11 cellular contexts compared by ENCODE assay signal in the genomic region with DNA sequence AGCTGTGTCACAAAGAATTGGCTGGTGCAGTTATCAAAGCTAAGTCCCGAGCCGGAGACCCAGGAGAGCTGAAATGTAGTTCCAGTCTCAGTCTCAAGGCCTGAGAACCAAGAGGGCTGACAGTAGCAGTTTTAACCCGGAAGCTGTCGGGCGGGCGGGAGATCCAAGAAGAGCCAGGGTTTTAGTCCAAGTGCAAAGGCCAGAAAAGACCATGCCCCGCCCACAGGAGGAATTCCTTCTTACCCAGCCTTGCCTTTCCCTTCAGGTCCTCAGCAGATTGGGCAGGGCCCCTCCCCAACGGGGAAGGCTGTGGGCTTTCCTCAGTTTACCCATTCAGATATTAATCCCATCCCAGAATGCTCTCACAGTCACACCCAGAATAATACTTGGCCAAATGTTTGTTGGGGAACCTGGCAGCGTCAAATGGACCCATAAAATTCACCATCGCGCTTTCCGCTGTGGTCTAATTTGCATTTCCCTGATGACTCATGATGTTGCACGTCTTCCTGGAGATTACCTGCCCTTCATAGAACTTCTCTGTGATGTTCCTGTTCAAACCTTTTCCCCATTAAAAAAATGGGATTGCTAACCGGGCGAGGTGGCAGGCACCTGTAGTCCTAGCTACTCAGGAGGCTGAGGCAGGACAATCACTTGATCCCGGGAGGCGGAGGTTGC. TPM values are rescaled to one million over a fixed set of nuclear protein-coding genes. Genes with fewer than 3 reads are reported as not detected.
A peak's percentile ranks its signal among the peaks of the same experiment; 100 is the strongest.
DNase-seq lines count a peak whose midpoint lies in the region; ATAC-seq and TF ChIP-seq lines count a peak whose summit lies in the region.
"Had no signal": no experiment of that assay in that cellular context is flagged by ENCODE, and none has a peak within 500 bp of the region (broad histone marks: within the 10 kb centered on the region; RNA-seq: fewer than 3 reads in every experiment).

No MANE protein-coding gene starts in this region.

- peak overlapping the region; percentile 36 for H2BK5ac ChIP-seq in mesenchymal stem cell (ENCODE audit: low read depth, low read length, poor library complexity, severe bottlenecking)

- peak overlapping the region in 1 of 11 experiments; percentile 29; a peak in 2 of 22 replicates for H3K27ac ChIP-seq in BLaER1 treated with 17β-estradiol and CSF1 and Interleukin-3, amounts not matched to agents 10 nM and 100 nM
- no peak overlapping the region for H3K27ac ChIP-seq in OCI-LY7 (ENCODE audit: low read depth, low read length, poor library complexity, severe bottlenecking)
- H3K27ac ChIP-seq in mesenchymal stem cell (ENCODE audit: low read length, poor library complexity, severe bottlenecking) = no peak overlapping the region

- H3K14ac ChIP-seq in mesenchymal stem cell (ENCODE audit: low read length in 2 of 2) = no peak overlapping the region

- peaks cover 42 to 92% (median 71%) of the 10 kb centered on the region in 11 experiments for H4K20me1 ChIP-seq in BLaER1 treated with 17β-estradiol and CSF1 and Interleukin-3, amounts not matched to agents 10 nM and 100 nM
- peaks cover 8% of the 10 kb centered on the region; the same call in 1 of the 2 replicates for H4K20me1 ChIP-seq in OCI-LY7 (ENCODE audit: insufficient read depth, low read length)

- no peak for ATAC-seq in GM21723 (IDR thresholded peaks at IDR 0.05; ENCODE audit: unreplicated experiment)
- ATAC-seq in HG03457 (IDR thresholded peaks at IDR 0.05; ENCODE audit: unreplicated experiment) = no peak
- ATAC-seq: left lung had no signal

- H3K9ac ChIP-seq in BLaER1 treated with 17β-estradiol and CSF1 and Interleukin-3, amounts not matched to agents 10 nM and 100 nM = no peak overlapping the region
- H3K9ac ChIP-seq in mesenchymal stem cell (ENCODE audit: low read length) = no peak overlapping the region

- H2BK120ac ChIP-seq in mesenchymal stem cell (ENCODE audit: low read depth, low read length) = no peak overlapping the region

- H2BK15ac ChIP-seq in mesenchymal stem cell (ENCODE audit: low read depth, poor library complexity, severe bottlenecking) = no peak overlapping the region

- H3K27ac Mint-ChIP-seq in activated naive CD4-positive, alpha-beta T cell treated with anti-CD3 and anti-CD28 coated beads, Interleukin-2, amount 10 ng/mL, durations not matched to agents 7 days and 5 days = peak overlapping the region; percentile 83

- no peak overlapping the region for H3K4me3 ChIP-seq in BLaER1 treated with 17β-estradiol and CSF1 and Interleukin-3, amounts not matched to agents 10 nM and 100 nM
- no peak overlapping the region for H3K4me3 ChIP-seq in OCI-LY7 (ENCODE audit: low read depth, low read length, poor library complexity, severe bottlenecking)
- H3K4me3 ChIP-seq in mesenchymal stem cell (ENCODE audit: insufficient read depth in 1 of 2, low read depth in 1 of 2, low read length in 2 of 2) = no peak overlapping the region
- H3K4me3 ChIP-seq: left lung had no signal

- no peak overlapping the region for H2BK12ac ChIP-seq in mesenchymal stem cell (ENCODE audit: low read length in 2 of 2)

- H3K4me1 Mint-ChIP-seq in activated naive CD4-positive, alpha-beta T cell treated with anti-CD3 and anti-CD28 coated beads, Interleukin-2, amount 10 ng/mL, durations not matched to agents 7 days and 5 days = peaks cover 57% of the 10 kb centered on the region

- no peak overlapping the region for H2AK5ac ChIP-seq in mesenchymal stem cell (ENCODE audit: low read length, severe bottlenecking)

- H4K91ac ChIP-seq in mesenchymal stem cell (ENCODE audit: low read length) = no peak overlapping the region

- H3K9me3 Mint-ChIP-seq in activated naive CD4-positive, alpha-beta T cell treated with anti-CD3 and anti-CD28 coated beads, Interleukin-2, amount 10 ng/mL, durations not matched to agents 7 days and 5 days = no peaks in the 10 kb centered on the region

- intact Hi-C loops in OCI-LY7 (cut with micrococcal nuclease; ENCODE audit: unreplicated experiment) = no loop called here

- DNase-seq in OCI-LY7 (ENCODE audit: low spot score) (no peak), mesenchymal stem cell (no peak), NCI-H146 (lab: John Stamatoyannopoulos, UW) (no peak), DMS53 treated with DMSO at 0.1 percent for 48 hours (lab: John Stamatoyannopoulos, UW; ENCODE audit: unreplicated experiment) (no peak)
- DNase-seq in activated naive CD4-positive, alpha-beta T cell treated with anti-CD3 and anti-CD28 coated beads, Interleukin-2, amount 10 ng/mL, durations not matched to agents 7 days and 5 days = peak; percentile 41
- DNase-seq: activated CD8-positive, alpha-beta memory T cell treated with anti-CD3 and anti-CD28 coated beads for 24 hours; NCI-H226 had no signal

- BruUV-seq in OCI-LY7 (replicated peaks; lab: Mats Ljungman, UMichigan) = no TSS peak

- WGBS in mesenchymal stem cell = 91% methylated on average over 17 of the region's 17 CpGs

- CTCF ChIA-PET in OCI-LY7 (lab: Charles Lee; ENCODE audit: unreplicated experiment) = no interaction called here
- CTCF ChIA-PET in activated naive CD4-positive, alpha-beta T cell treated with anti-CD3 and anti-CD28 coated beads, Interleukin-2, amount 10 ng/mL, durations not matched to agents 7 days and 5 days (lab: Charles Lee) = interaction anchor here (0.6 kb wide), 1 partner anchor 45 kb away, joined by 3 read pairs; no protein-coding TSS in a partner anchor

- no peak overlapping the region for H3K4me3 Mint-ChIP-seq in activated naive CD4-positive, alpha-beta T cell treated with anti-CD3 and anti-CD28 coated beads, Interleukin-2, amount 10 ng/mL, durations not matched to agents 7 days and 5 days

- H3K18ac ChIP-seq in mesenchymal stem cell (ENCODE audit: low read depth in 1 of 2, low read length in 2 of 2) = no peak overlapping the region

- peaks cover 14 to 49% (median 37%) of the 10 kb centered on the region in 11 experiments; a peak in 21 of 22 replicates for H3K36me3 ChIP-seq in BLaER1 treated with 17β-estradiol and CSF1 and Interleukin-3, amounts not matched to agents 10 nM and 100 nM
- H3K36me3 ChIP-seq in OCI-LY7 (ENCODE audit: insufficient read depth, low read length) (peaks cover 27% of the 10 kb centered on the region), mesenchymal stem cell (ENCODE audit: control insufficient read depth in 1 of 2, insufficient read depth in 2 of 2, low read depth in 1 of 2, low read length in 2 of 2) (peaks cover 28 to 29% of the 10 kb centered on the region in 2 experiments)

- no peak overlapping the region for H4K8ac ChIP-seq in mesenchymal stem cell (ENCODE audit: low read length)

- H3K4me2 ChIP-seq in BLaER1 treated with 17β-estradiol and CSF1 and Interleukin-3, amounts not matched to agents 10 nM and 100 nM = peak overlapping the region; percentile 45 to 77 (median 64); a peak in 15 of 22 replicates
- peak overlapping the region; percentile 14; the same call in 1 of the 2 replicates for H3K4me2 ChIP-seq in OCI-LY7 (ENCODE audit: low read length)
- H3K4me2 ChIP-seq in mesenchymal stem cell (ENCODE audit: low read length, poor library complexity, severe bottlenecking) = no peak overlapping the region

- H3K27me3 ChIP-seq in BLaER1 treated with 17β-estradiol and CSF1 and Interleukin-3, amounts not matched to agents 10 nM and 100 nM = no peaks in the 10 kb centered on the region
- H3K27me3 ChIP-seq in mesenchymal stem cell (ENCODE audit: control insufficient read depth in 1 of 2, insufficient read depth in 1 of 2, low read length in 2 of 2) = no peaks in the 10 kb centered on the region
- H3K27me3 ChIP-seq: left lung had no signal

- peaks cover 67 to 97% (median 80%) of the 10 kb centered on the region in 10 experiments for H3K4me1 ChIP-seq in BLaER1 treated with 17β-estradiol and CSF1 and Interleukin-3, amounts not matched to agents 10 nM and 100 nM
- peaks cover 44% of the 10 kb centered on the region for H3K4me1 ChIP-seq in OCI-LY7 (ENCODE audit: insufficient read depth, low read length, poor library complexity, severe bottlenecking)
- H3K4me1 ChIP-seq in mesenchymal stem cell (ENCODE audit: control insufficient read depth, insufficient read depth, low read depth, low read length) = peaks cover 30% of the 10 kb centered on the region

- H3K4ac ChIP-seq in mesenchymal stem cell (ENCODE audit: low read depth in 1 of 2, low read length in 2 of 2) = no peak overlapping the region

- peaks cover 0 to 20% (median 0%) of the 10 kb centered on the region in 11 experiments; a peak in 6 of 22 replicates for H3K9me3 ChIP-seq in BLaER1 treated with 17β-estradiol and CSF1 and Interleukin-3, amounts not matched to agents 10 nM and 100 nM (replicated peaks in 1 of 11)
- H3K9me3 ChIP-seq in OCI-LY7 (ENCODE audit: low read length) (no peaks in the 10 kb centered on the region), mesenchymal stem cell (ENCODE audit: control insufficient read depth, low read length) (no peaks in the 10 kb centered on the region)
- H3K9me3 ChIP-seq: left lung had no signal

- H3K27me3 Mint-ChIP-seq in activated naive CD4-positive, alpha-beta T cell treated with anti-CD3 and anti-CD28 coated beads, Interleukin-2, amount 10 ng/mL, durations not matched to agents 7 days and 5 days = no peaks in the 10 kb centered on the region

- no peak for TF ChIP-seq CTCF in OCI-LY7 (conservative IDR thresholded peaks at IDR 0.05; ENCODE audit: low read length)

- POLR2A ChIA-PET in OCI-LY7 (lab: Charles Lee) = no interaction called here

- no peak overlapping the region for H3K23ac ChIP-seq in mesenchymal stem cell (ENCODE audit: low read length in 2 of 2)

- H2AFZ ChIP-seq in OCI-LY7 (ENCODE audit: low read length) = no peak overlapping the region
- H2AFZ ChIP-seq in mesenchymal stem cell (ENCODE audit: low read depth, low read length) = no peak overlapping the region

- H3K36me3 Mint-ChIP-seq in activated naive CD4-positive, alpha-beta T cell treated with anti-CD3 and anti-CD28 coated beads, Interleukin-2, amount 10 ng/mL, durations not matched to agents 7 days and 5 days = peaks cover 42% of the 10 kb centered on the region

- H3K9me2 ChIP-seq in OCI-LY7 (ENCODE audit: insufficient read depth, low read length) = no peaks in the 10 kb centered on the region

- H3K79me1 ChIP-seq in mesenchymal stem cell (replicated peaks; ENCODE audit: low read length, poor library complexity, severe bottlenecking) = peaks cover 19% of the 10 kb centered on the region

- H3K79me2 ChIP-seq in OCI-LY7 (ENCODE audit: insufficient read depth, low read depth, low read length) = peaks cover 60% of the 10 kb centered on the region; the same call in 1 of the 2 replicates

RNA-seq across cellular contexts. Expression of a gene that starts 16.2 kb away (rescaled TPM):
- 52.5 and 53.2 TPM in 2 replicates for total RNA-seq in OCI-LY7 (2014; rRNA removed; shearing (Covaris generic))
- 59.3 and 64.2 TPM in 2 replicates for total RNA-seq in OCI-LY7 (2022)
- polyA plus RNA-seq in mesenchymal stem cell (2013, experiment 1 of 2) = 37.6 TPM
- 37.1 TPM for polyA plus RNA-seq in mesenchymal stem cell (2013, experiment 2 of 2)

RNA-seq across cellular contexts. Expression of a gene that starts 41.1 kb away (rescaled TPM):
- 13.2 and 17.9 TPM in 2 replicates for total RNA-seq in OCI-LY7 (2014; rRNA removed; shearing (Covaris generic))
- 43.2 and 45.0 TPM in 2 replicates for total RNA-seq in OCI-LY7 (2022)
- 4.8 TPM for polyA plus RNA-seq in mesenchymal stem cell (2013, experiment 1 of 2)
- polyA plus RNA-seq in mesenchymal stem cell (2013, experiment 2 of 2) = 4.3 TPM

RNA-seq across cellular contexts. Expression of a gene that starts 57.0 kb away (rescaled TPM):
- 286 and 311 TPM in 2 replicates for total RNA-seq in OCI-LY7 (2014; rRNA removed; shearing (Covaris generic))
- 228 and 238 TPM in 2 replicates for total RNA-seq in OCI-LY7 (2022)
- 96.7 TPM for polyA plus RNA-seq in mesenchymal stem cell (2013, experiment 1 of 2)
- polyA plus RNA-seq in mesenchymal stem cell (2013, experiment 2 of 2) = 92.8 TPM
